ENCODE assay signal across 1 cellular context in the genomic region with DNA sequence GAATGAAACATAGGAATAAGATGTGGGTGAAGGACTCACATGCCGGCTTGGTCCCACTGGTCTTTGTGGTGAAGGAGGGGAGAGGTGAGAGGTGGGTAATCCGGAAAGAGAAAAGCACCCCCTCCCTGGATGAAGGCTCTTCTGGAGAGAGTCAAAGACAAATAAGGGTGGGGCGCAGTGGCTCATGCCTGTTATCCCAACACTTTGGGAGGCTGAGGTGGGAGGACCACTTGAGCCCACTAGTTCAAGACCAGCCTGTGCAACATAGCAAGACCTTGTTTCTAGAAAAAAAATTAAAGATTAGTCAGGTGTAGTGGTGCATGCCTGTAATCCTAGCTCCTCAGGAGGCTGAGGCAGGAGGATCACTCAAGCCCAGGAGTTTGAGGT.
TF ChIP-seq lines count a peak whose summit lies in the region.

No MANE protein-coding gene starts in this region.

TF ChIP-seq in GM12878, 131 proteins besides CTCF, POLR2A, EP300 and RAD21:
- TF ChIP-seq TARDBP (IDR thresholded peaks at IDR 0.05; ENCODE audit: borderline replicate concordance) (no peak), CBFB (IDR thresholded peaks at IDR 0.05; ENCODE audit: low read depth) (0 out of 2 replicates have a peak, but pooled peaks have one; percentile 10)
TF ChIP-seq in GM12878: peak in this region for 1.
